Comparison of ENCODE assay signal across 14 cellular contexts in genomic region chr12:50515587-50515986, GRCh38. TPM values are rescaled to one million over a fixed set of nuclear protein-coding genes. Genes with fewer than 3 reads are reported as not detected.
DNase-seq lines count a peak whose midpoint lies in the region; ATAC-seq and TF ChIP-seq lines count a peak whose summit lies in the region.
"Had no signal": no experiment of that assay in that cellular context is flagged by ENCODE, and none has a peak within 500 bp of the region (broad histone marks: within the 10 kb centered on the region; RNA-seq: fewer than 3 reads in every experiment).

No MANE protein-coding gene starts in this region.

- DNase-seq in CD4-positive, CD25-positive, alpha-beta regulatory T cell: no peak
- DNase-seq in GM12865 (ENCODE audit: low read depth): peak; percentile 19
- no peak for DNase-seq in WTC11 (ENCODE audit: low spot score)
- no peak for DNase-seq in memory B cell (ENCODE audit: low spot score in 2 of 2)
- no peak for DNase-seq in middle frontal gyrus (ENCODE audit: extremely low spot score, low spot score)
- DNase-seq in GM10248 (ENCODE audit: extremely low spot score): no peak
- DNase-seq in dorsolateral prefrontal cortex: no peak
- no peak for DNase-seq in dermis blood vessel endothelial cell
- DNase-seq: activated CD4-positive, CD25-positive, alpha-beta regulatory T cell treated with anti-CD3 and anti-CD28 coated beads, Interleukin-2, amount 50 U/mL, for 72 hours; Calu3; NCI-H2029; NCI-H82; SHP77 treated with DMSO at 0.1 percent for 48 hours had no signal

- no peaks in the 10 kb centered on the region for H3K27me3 Mint-ChIP-seq in CD4-positive, CD25-positive, alpha-beta regulatory T cell
- H3K27me3 Mint-ChIP-seq in WTC11 (ENCODE audit: low read depth): no peaks in the 10 kb centered on the region
- no peaks in the 10 kb centered on the region for H3K27me3 Mint-ChIP-seq in memory B cell

- no peaks in the 10 kb centered on the region for H3K36me3 ChIP-seq in CD4-positive, CD25-positive, alpha-beta regulatory T cell (ENCODE audit: control insufficient read depth, insufficient read depth, low read length)
- H3K36me3 ChIP-seq: tibial nerve had no signal

- POLR2A ChIA-PET in WTC11 (lab: Charles Lee) (no interaction called here), GM10248 (lab: Yijun Ruan, JAX) (interaction anchor here (0.7 to 1.3 kb wide), 2 partner anchors 23 to 567 kb away, joined by 3 to 5 read pairs; no protein-coding TSS in a partner anchor)

- H3K4me1 Mint-ChIP-seq in CD4-positive, CD25-positive, alpha-beta regulatory T cell: peaks cover 32 to 61% (median 45%) of the 10 kb centered on the region in 4 donors
- H3K4me1 Mint-ChIP-seq in WTC11: peaks cover 3% of the 10 kb centered on the region; the same call in 1 of the 2 replicates
- peaks cover 35% of the 10 kb centered on the region for H3K4me1 Mint-ChIP-seq in memory B cell

- no peaks in the 10 kb centered on the region for H3K27me3 ChIP-seq in CD4-positive, CD25-positive, alpha-beta regulatory T cell (ENCODE audit: control insufficient read depth, insufficient read depth, low read length)
- no peaks in the 10 kb centered on the region for H3K27me3 ChIP-seq in dorsolateral prefrontal cortex
- H3K27me3 ChIP-seq: tibial nerve had no signal

- H3K9me3 Mint-ChIP-seq in CD4-positive, CD25-positive, alpha-beta regulatory T cell: no peaks in the 10 kb centered on the region
- no peaks in the 10 kb centered on the region for H3K9me3 Mint-ChIP-seq in WTC11
- H3K9me3 Mint-ChIP-seq in memory B cell: peaks cover 2% of the 10 kb centered on the region

- peak overlapping the region; percentile 61 for H3K27ac ChIP-seq in CD4-positive, CD25-positive, alpha-beta regulatory T cell (ENCODE audit: insufficient read depth, low read length, poor library complexity, severe bottlenecking)
- peak overlapping the region in 24 of 59 donors; percentile 2 to 100 (median 40) for H3K27ac ChIP-seq in dorsolateral prefrontal cortex

- TF ChIP-seq CTCF in GM12865 (IDR thresholded peaks at IDR 0.05; ENCODE audit: insufficient read depth, low read depth, low read length, missing control alignments): no peak
- no peak for TF ChIP-seq CTCF in WTC11 (IDR thresholded peaks at IDR 0.05)
- TF ChIP-seq CTCF in GM10248 (IDR thresholded peaks at IDR 0.05; ENCODE audit: control extremely low read depth, extremely low read depth, low read depth, missing control alignments): no peak
- no peak for TF ChIP-seq CTCF in dorsolateral prefrontal cortex (IDR thresholded peaks at IDR 0.05 in 54 of 56, conservative IDR thresholded peaks at IDR 0.05 in 2 of 56; ENCODE audit: low read depth in 1 of 56, partially characterized antibody in 56 of 56)

- no peak for ATAC-seq in CD4-positive, CD25-positive, alpha-beta regulatory T cell (ENCODE audit: low read depth in 2 of 2)
- ATAC-seq in WTC11 (no peak), memory B cell (ENCODE audit: low read depth) (no peak)

- intact Hi-C loops in dorsolateral prefrontal cortex (cut with DNase I): no loop called here

- CTCF ChIA-PET in WTC11 (lab: Charles Lee): interaction anchor here (1.1 kb wide), 1 partner anchor 122 kb away, joined by 3 read pairs; no protein-coding TSS in a partner anchor
- CTCF ChIA-PET in GM10248 (lab: Yijun Ruan, JAX): interaction anchor here (7.2 kb wide), 1 partner anchor 8 kb away, joined by 75 read pairs; the partner anchor contains the start of gene DIP2B

- peaks cover 3% of the 10 kb centered on the region for H3K36me3 Mint-ChIP-seq in CD4-positive, CD25-positive, alpha-beta regulatory T cell
- H3K36me3 Mint-ChIP-seq in WTC11: peaks cover 6% of the 10 kb centered on the region; the same call in 1 of the 2 replicates
- H3K36me3 Mint-ChIP-seq in memory B cell: peaks cover 3% of the 10 kb centered on the region

- H3K9me3 ChIP-seq in CD4-positive, CD25-positive, alpha-beta regulatory T cell (ENCODE audit: control insufficient read depth in 2 of 2, low read length in 2 of 2): no peaks in the 10 kb centered on the region
- H3K9me3 ChIP-seq: tibial nerve had no signal

- H3K4me3 Mint-ChIP-seq in CD4-positive, CD25-positive, alpha-beta regulatory T cell: peak overlapping the region; percentile 65 to 88 (median 84)
- H3K4me3 Mint-ChIP-seq in WTC11: no peak overlapping the region
- peak overlapping the region; percentile 74 for H3K4me3 Mint-ChIP-seq in memory B cell

- peak overlapping the region; percentile 48 for H3K4me3 ChIP-seq in CD4-positive, CD25-positive, alpha-beta regulatory T cell (ENCODE audit: low read depth, low read length)
- H3K4me3 ChIP-seq in GM12865 (ENCODE audit: low read depth, low read length) (no peak overlapping the region), dorsolateral prefrontal cortex (no peak overlapping the region)
- H3K4me3 ChIP-seq: tibial nerve had no signal

- peak overlapping the region in 2 of 3 donors; percentile 76 to 80 for H3K27ac Mint-ChIP-seq in CD4-positive, CD25-positive, alpha-beta regulatory T cell
- peak overlapping the region; percentile 63; the same call in 1 of the 2 replicates for H3K27ac Mint-ChIP-seq in WTC11
- peak overlapping the region; percentile 91 for H3K27ac Mint-ChIP-seq in memory B cell

- peaks cover 76% of the 10 kb centered on the region for H3K4me1 ChIP-seq in CD4-positive, CD25-positive, alpha-beta regulatory T cell (ENCODE audit: control insufficient read depth, insufficient read depth, low read length, poor library complexity, severe bottlenecking)

TF ChIP-seq in WTC11, 78 proteins besides CTCF, POLR2A, EP300 and RAD21:
- TF ChIP-seq NFE2L1 (CRISPR knock-in tag; IDR thresholded peaks at IDR 0.05) (no peak), GRHL2 (CRISPR knock-in tag; IDR thresholded peaks at IDR 0.05; ENCODE audit: insufficient replicate concordance, severe bottlenecking) (no peak), GABPB1 (CRISPR knock-in tag; IDR thresholded peaks at IDR 0.05) (no peak), ZNF121 (CRISPR knock-in tag; IDR thresholded peaks at IDR 0.05) (no peak), E2F1 (CRISPR knock-in tag; IDR thresholded peaks at IDR 0.05) (no peak), ZNF232 (CRISPR knock-in tag; IDR thresholded peaks at IDR 0.05) (no peak), HMGXB4 (CRISPR knock-in tag; IDR thresholded peaks at IDR 0.05) (no peak)
- TF ChIP-seq, protein P1, sequence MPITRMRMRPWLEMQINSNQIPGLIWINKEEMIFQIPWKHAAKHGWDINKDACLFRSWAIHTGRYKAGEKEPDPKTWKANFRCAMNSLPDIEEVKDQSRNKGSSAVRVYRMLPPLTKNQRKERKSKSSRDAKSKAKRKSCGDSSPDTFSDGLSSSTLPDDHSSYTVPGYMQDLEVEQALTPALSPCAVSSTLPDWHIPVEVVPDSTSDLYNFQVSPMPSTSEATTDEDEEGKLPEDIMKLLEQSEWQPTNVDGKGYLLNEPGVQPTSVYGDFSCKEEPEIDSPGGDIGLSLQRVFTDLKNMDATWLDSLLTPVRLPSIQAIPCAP (CRISPR knock-in tag; IDR thresholded peaks at IDR 0.05): no peak

RNA-seq across cellular contexts. Expression of gene DIP2B, which starts 10.8 kb away (rescaled TPM):
- 47.5 TPM for total RNA-seq in CD4-positive, CD25-positive, alpha-beta regulatory T cell
- 10 to 100 TPM; 12.2 to 19.0 (median 14.8) TPM for polyA plus RNA-seq in CD4-positive, CD25-positive, alpha-beta regulatory T cell
- total RNA-seq in WTC11 (2021): 20.6 to 26.1 TPM (median 22.0 TPM) in 3 replicates
- 100 to 1,000 TPM in 28 of 120 experiments, 10 to 100 TPM in 92; 46.7 to 192 (median 81.6) TPM for total RNA-seq in dorsolateral prefrontal cortex
- 44.1 and 44.6 TPM in 2 replicates for total RNA-seq in dermis blood vessel endothelial cell
